10 cellular contexts compared by ENCODE assay signal in genomic region chrX:72308209-72308565, GRCh38. TPM values are rescaled to one million over a fixed set of nuclear protein-coding genes. Genes with fewer than 3 reads are reported as not detected.
DNase-seq lines count a peak whose midpoint lies in the region; ATAC-seq, FAIRE-seq and TF ChIP-seq lines count a peak whose summit lies in the region.
"Had no signal": no experiment of that assay in that cellular context is flagged by ENCODE, and none has a peak within 500 bp of the region (broad histone marks: within the 10 kb centered on the region; RNA-seq: fewer than 3 reads in every experiment).

No MANE protein-coding gene starts in this region.

- peaks cover 14% of the 10 kb centered on the region for H3K4me1 ChIP-seq in ACC112 (ENCODE audit: control insufficient read depth, insufficient read depth, low read length, unreplicated experiment)
- peaks cover 2 to 37% of the 10 kb centered on the region in 2 experiments; a peak in 3 of 5 replicates for H3K4me1 ChIP-seq in K562 (replicated peaks in 1 of 2; ENCODE audit: control insufficient read depth in 2 of 2, insufficient read depth in 2 of 2, low read length in 2 of 2)

- DNase-seq in GM19239 (ENCODE audit: insufficient read length, low spot score) (no peak), K562 (ENCODE audit: extremely low read depth in 1 of 4, low spot score in 3 of 4) (no peak), natural killer cell (no peak), NCI-H1417 (lab: John Stamatoyannopoulos, UW) (no peak)
- no peak for DNase-seq in activated CD4-positive, CD25-positive, alpha-beta regulatory T cell (lab: John Stamatoyannopoulos, UW)

- no peak for TF ChIP-seq EP300 in K562 (IDR thresholded peaks at IDR 0.05; ENCODE audit: low read length)

- peak overlapping the region; percentile 86 for H3K4me3 Mint-ChIP-seq in natural killer cell

- TF ChIP-seq RAD21 in K562 (CRISPR knock-in tag; conservative IDR thresholded peaks at IDR 0.05 in 1 of 2, IDR thresholded peaks at IDR 0.05 in 1 of 2): no peak

- H3K79me2 ChIP-seq in ACC112 (ENCODE audit: control insufficient read depth, insufficient read depth, low read length, unreplicated experiment) (no peaks in the 10 kb centered on the region), K562 (ENCODE audit: control insufficient read depth, insufficient read depth, low read length) (no peaks in the 10 kb centered on the region)

- WGBS in K562 (ENCODE audit: insufficient coverage, low coverage, missing lambda C conversion rate): 57% methylated on average over 9 of the region's 11 CpGs

- no peak for TF ChIP-seq POLR2A in K562 (conservative IDR thresholded peaks at IDR 0.05)

- BruUV-seq in K562 (replicated peaks; lab: Mats Ljungman, UMichigan): no TSS peak

- in situ Hi-C loops in K562 (cut with MboI): loop anchor here (25.0 kb wide), 1 partner anchor 229 kb away; no protein-coding TSS in a partner anchor

- H3K27me3 ChIP-seq in ACC112 (ENCODE audit: insufficient read depth, low read length): peaks cover 44% of the 10 kb centered on the region
- peaks cover 0 to 13% of the 10 kb centered on the region in 2 experiments; a peak in 1 of 5 replicates for H3K27me3 ChIP-seq in K562 (ENCODE audit: control insufficient read depth in 2 of 2, insufficient read depth in 2 of 2, low read length in 2 of 2)

- H3K36me3 ChIP-seq in ACC112 (ENCODE audit: insufficient read depth, low read length) (no peaks in the 10 kb centered on the region), K562 (ENCODE audit: control insufficient read depth, insufficient read depth, low read length) (no peaks in the 10 kb centered on the region)

- H3K9me3 Mint-ChIP-seq in natural killer cell: no peaks in the 10 kb centered on the region

- H4K20me1 ChIP-seq in K562 (replicated peaks; ENCODE audit: control insufficient read depth, insufficient read depth, low read length): no peaks in the 10 kb centered on the region

- H3K27ac Mint-ChIP-seq in natural killer cell: no peak overlapping the region

- CTCF ChIA-PET in K562 (lab: Yijun Ruan, JAX; ENCODE audit: low intra/inter-chr PET ratio): no interaction called here

- intact Hi-C loops in K562 (cut with micrococcal nuclease) (no loop called here), natural killer cell (cut with micrococcal nuclease) (loop anchor here (10.0 kb wide), 1 partner anchor 1053 kb away; the partner anchor contains the start of gene ZMYM3)

- H3K4me2 ChIP-seq in K562 (ENCODE audit: insufficient read depth, low read length): no peak overlapping the region

- POLR2A ChIA-PET in K562 (lab: Yijun Ruan, JAX): interaction anchor here (1.7 kb wide), 1 partner anchor 31 kb away, joined by 6 read pairs; the partner anchor contains the start of gene RPS4X

- H3K4me3 ChIP-seq in ACC112 (ENCODE audit: low read depth, low read length) (peak overlapping the region; percentile 74; the same call in 1 of the 2 replicates), K562 (no peak overlapping the region)

- H3K9ac ChIP-seq in K562 (ENCODE audit: insufficient read depth in 1 of 2, low read depth in 2 of 2, low read length in 2 of 2): peak overlapping the region in 1 of 2 experiments; percentile 61; a peak in 1 of 4 replicates

- ATAC-seq in K562 (no peak), natural killer cell (no peak), HG03139 (IDR thresholded peaks at IDR 0.05; ENCODE audit: unreplicated experiment) (no peak), GM19463 (IDR thresholded peaks at IDR 0.05; ENCODE audit: unreplicated experiment) (no peak)

- no peaks in the 10 kb centered on the region for H3K9me3 ChIP-seq in K562 (replicated peaks; ENCODE audit: control insufficient read depth, insufficient read depth, low read depth, low read length)

- FAIRE-seq in GM19239 (lab: Jason Lieb, UNC) (peak; percentile 23), K562 (lab: Jason Lieb, UNC) (no peak)

- H3K27ac ChIP-seq in ACC112 (ENCODE audit: low read depth, low read length): no peak overlapping the region
- no peak overlapping the region for H3K27ac ChIP-seq in K562 (ENCODE audit: extremely low read depth, low read depth, low read length)

- H2AFZ ChIP-seq in ACC112 (ENCODE audit: low read length, unreplicated experiment) (no peak overlapping the region), K562 (ENCODE audit: low read depth, low read length) (0 out of 2 replicates have a peak overlapping the region, but pooled peaks have one; percentile 38)

- no peak for TF ChIP-seq CTCF in K562 (IDR thresholded peaks at IDR 0.05 in 2 of 3, conservative IDR thresholded peaks at IDR 0.05 in 1 of 3; ENCODE audit: insufficient read depth in 2 of 3, low read depth in 1 of 3, low read length in 3 of 3)
- TF ChIP-seq CTCF in natural killer cell (IDR thresholded peaks at IDR 0.05): no peak

- H3K9me1 ChIP-seq in K562 (ENCODE audit: control insufficient read depth, insufficient read depth, low read length): no peaks in the 10 kb centered on the region

- H3K36me3 Mint-ChIP-seq in natural killer cell: no peaks in the 10 kb centered on the region

- peaks cover 20 to 31% of the 10 kb centered on the region in 2 donors for H3K4me1 Mint-ChIP-seq in natural killer cell

- peaks cover 37 to 46% of the 10 kb centered on the region in 2 donors for H3K27me3 Mint-ChIP-seq in natural killer cell (ENCODE audit: low read depth in 2 of 2)

TF ChIP-seq in K562, 482 proteins besides CTCF, POLR2A, EP300 and RAD21 (continues in another document):
- TF ChIP-seq BHLHE40 (IDR thresholded peaks at IDR 0.05; ENCODE audit: low read length): no peak
- TF ChIP-seq ZNF584 (CRISPR knock-in tag; IDR thresholded peaks at IDR 0.05; ENCODE audit: low read depth): no peak
- no peak for TF ChIP-seq HMG20B (CRISPR knock-in tag; IDR thresholded peaks at IDR 0.05)
- no peak for TF ChIP-seq ERF (CRISPR knock-in tag; IDR thresholded peaks at IDR 0.05)
- TF ChIP-seq PML (IDR thresholded peaks at IDR 0.05; ENCODE audit: low read length): no peak

RNA-seq across cellular contexts. Expression of gene CITED1, which starts 2.5 kb away (rescaled TPM):
- total RNA-seq in K562 (2011; cell fraction: chromatin; rRNA removed; ENCODE audit: low replicate concordance): 1.3 TPM in 1 of 2 replicates, not detected in the other
- 0.92 and 1.8 TPM in 2 replicates for total RNA-seq in K562 (2011; cell fraction: nucleolus; rRNA removed)
- total RNA-seq in K562 (2011; cell fraction: nucleoplasm; rRNA removed): 1.8 and 4.2 TPM in 2 replicates
- total RNA-seq in K562 (2014; rRNA removed) (5.8 and 8.7 TPM in 2 replicates), K562 (2014; rRNA removed; fragmentation: Illumina TruSeq; extraction: Trizol) (2.1 and 2.8 TPM in 2 replicates), K562 (2015; rRNA removed; fragmentation: Illumina TruSeq; extraction: Trizol) (4.7 and 4.9 TPM in 2 replicates), K562 (2021) (4.6 and 4.7 TPM in 2 replicates), natural killer cell (under 1 TPM in 1 of 3 donors, not detected in 2; 0.49 TPM)
- polyA plus RNA-seq in K562 (2011; rRNA removed) (3.2 and 4.2 TPM in 2 replicates), K562 (2014; fragmentation: Illumina TruSeq; extraction: Trizol) (3.3 and 4.9 TPM in 2 replicates), K562 (2014; fragmentation: Nextera tagmentation; extraction: Ambion mirVana) (under 1 TPM; 0.56 to 0.62 TPM), K562 (2014; rRNA removed) (1.8 and 4.1 TPM in 2 replicates)
- polyA plus RNA-seq in K562 (2011; cell fraction: cytosol; rRNA removed): 2.1 and 6.5 TPM in 2 replicates
- 3.9 and 6.4 TPM in 2 replicates for polyA plus RNA-seq in K562 (2011; cell fraction: nucleus; rRNA removed)
- polyA plus RNA-seq in K562 (2012): 2.3 and 3.9 TPM in 2 replicates
- polyA minus RNA-seq in K562 (2011; rRNA and poly(A)+ RNA removed): 1.1 and 1.7 TPM in 2 replicates
- polyA minus RNA-seq in K562 (2011; cell fraction: cytosol; rRNA and poly(A)+ RNA removed): 3.5 TPM in 2 replicates
- polyA minus RNA-seq in K562 (2011; cell fraction: nucleus; rRNA and poly(A)+ RNA removed): 0.94 TPM in 1 of 2 replicates, not detected in the other
- total RNA-seq: mucosa of gallbladder, Right ventricle myocardium inferior had no signal

RNA-seq across cellular contexts. Expression of gene RPS4X, which starts 31.1 kb away (rescaled TPM):
- 166 and 177 TPM in 2 replicates for total RNA-seq in K562 (2011; cell fraction: chromatin; rRNA removed; ENCODE audit: low replicate concordance)
- 217 and 245 TPM in 2 replicates for total RNA-seq in K562 (2011; cell fraction: nucleolus; rRNA removed)
- 374 and 683 TPM in 2 replicates for total RNA-seq in K562 (2011; cell fraction: nucleoplasm; rRNA removed)
- total RNA-seq in K562 (2014; rRNA removed) (960 and 988 TPM in 2 replicates), K562 (2014; rRNA removed; fragmentation: Illumina TruSeq; extraction: Trizol) (1,290 and 1,407 TPM in 2 replicates), K562 (2015; rRNA removed; fragmentation: Illumina TruSeq; extraction: Trizol) (1,185 and 1,270 TPM in 2 replicates), K562 (2021) (1,005 and 1,016 TPM in 2 replicates), natural killer cell (100 to 1,000 TPM; 611 to 754 (median 650) TPM)
- polyA plus RNA-seq in K562 (2011; rRNA removed) (1,554 and 1,743 TPM in 2 replicates), K562 (2014; fragmentation: Illumina TruSeq; extraction: Trizol) (1,830 and 1,834 TPM in 2 replicates), K562 (2014; fragmentation: Nextera tagmentation; extraction: Ambion mirVana) (100 to 1,000 TPM; 879 to 918 TPM), K562 (2014; rRNA removed) (1,430 and 1,575 TPM in 2 replicates)
- polyA plus RNA-seq in K562 (2011; cell fraction: cytosol; rRNA removed): 1,247 and 1,785 TPM in 2 replicates
- polyA plus RNA-seq in K562 (2011; cell fraction: nucleus; rRNA removed): 648 and 965 TPM in 2 replicates
- polyA plus RNA-seq in K562 (2012): 1,365 and 2,121 TPM in 2 replicates
- 1,261 and 1,325 TPM in 2 replicates for polyA minus RNA-seq in K562 (2011; rRNA and poly(A)+ RNA removed)
- polyA minus RNA-seq in K562 (2011; cell fraction: cytosol; rRNA and poly(A)+ RNA removed): 399 and 419 TPM in 2 replicates
- polyA minus RNA-seq in K562 (2011; cell fraction: nucleus; rRNA and poly(A)+ RNA removed): 123 and 212 TPM in 2 replicates
